In the genomic region with DNA sequence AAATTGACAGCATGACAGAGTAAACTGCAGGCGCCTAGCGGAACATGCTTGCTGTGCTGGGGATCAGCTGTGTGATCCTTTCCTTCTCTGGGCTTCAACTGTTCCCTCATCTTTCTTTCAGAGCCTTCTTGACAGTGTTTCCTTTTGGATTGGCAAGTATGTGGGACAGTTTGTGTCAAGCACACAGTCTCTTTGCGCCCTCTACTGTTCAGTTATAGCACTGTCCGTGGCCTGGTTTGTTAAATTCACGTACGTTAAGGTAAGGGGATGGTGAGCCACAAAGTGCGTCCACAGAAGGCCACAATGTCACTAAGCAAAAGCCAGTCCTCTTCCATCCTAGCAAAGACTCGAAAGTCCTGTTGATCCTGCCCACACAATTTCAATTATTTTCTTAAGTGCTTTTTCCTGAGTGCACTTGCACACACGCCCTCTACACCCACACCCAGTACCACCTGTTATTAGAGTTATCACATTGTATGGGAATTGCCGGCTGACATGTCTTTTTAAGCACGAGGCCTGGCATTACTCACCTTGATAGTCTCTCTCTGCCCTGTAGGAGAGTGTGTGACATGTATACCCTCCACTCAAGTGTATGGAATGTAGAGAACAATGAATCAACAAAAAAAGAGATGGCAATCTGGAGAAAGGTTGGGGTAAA, we compare ENCODE assay signal across 9 cellular contexts. TPM values are rescaled to one million over a fixed set of nuclear protein-coding genes. Genes with fewer than 3 reads are reported as not detected.
A peak's percentile ranks its signal among the peaks of the same experiment; 100 is the strongest.
DNase-seq lines count a peak whose midpoint lies in the region; ATAC-seq lines count a peak whose summit lies in the region.
"Had no signal": no experiment of that assay in that cellular context is flagged by ENCODE, and none has a peak within 500 bp of the region (broad histone marks: within the 10 kb centered on the region; RNA-seq: fewer than 3 reads in every experiment).

No MANE protein-coding gene starts in this region.

- H3K4me1 Mint-ChIP-seq in activated T-helper 1 cell treated with anti-CD3 and anti-CD28 coated beads, Interleukin-12 subunit alpha, Interleukin-12 subunit beta, Interleukin-2, Interleukin-4 antibody, amounts not matched to agents 30 ng/mL and 10 ng/mL and 1 ng/mL, durations not matched to agents 14 hours and 24 hours and 36 hours (ENCODE audit: low read depth): peaks cover 5% of the 10 kb centered on the region
- H3K4me1 Mint-ChIP-seq: activated naive CD4-positive, alpha-beta T cell treated with anti-CD3 and anti-CD28 coated beads, Interleukin-2, amount 50 U/mL, for 24 hours had no signal

- peaks cover 17% of the 10 kb centered on the region for H3K27me3 Mint-ChIP-seq in activated T-helper 1 cell treated with anti-CD3 and anti-CD28 coated beads, Interleukin-12 subunit alpha, Interleukin-12 subunit beta, Interleukin-2, Interleukin-4 antibody, amounts not matched to agents 30 ng/mL and 10 ng/mL and 1 ng/mL, durations not matched to agents 14 hours and 24 hours and 36 hours (ENCODE audit: insufficient read depth)

- H3K36me3 Mint-ChIP-seq in activated T-helper 1 cell treated with anti-CD3 and anti-CD28 coated beads, Interleukin-12 subunit alpha, Interleukin-12 subunit beta, Interleukin-2, Interleukin-4 antibody, amounts not matched to agents 30 ng/mL and 10 ng/mL and 1 ng/mL, durations not matched to agents 14 hours and 24 hours and 36 hours (ENCODE audit: low read depth): no peaks in the 10 kb centered on the region
- H3K36me3 Mint-ChIP-seq: activated naive CD4-positive, alpha-beta T cell treated with anti-CD3 and anti-CD28 coated beads, Interleukin-2, amount 50 U/mL, for 24 hours had no signal

- intact Hi-C loops in activated T-helper 1 cell treated with anti-CD3 and anti-CD28 coated beads, Interleukin-12 subunit alpha, Interleukin-12 subunit beta, Interleukin-2, Interleukin-4 antibody, amounts not matched to agents 30 ng/mL and 10 ng/mL and 1 ng/mL, durations not matched to agents 14 hours and 24 hours and 36 hours (cut with micrococcal nuclease): loop anchor here (1.0 to 2.0 kb wide), 5 partner anchors 51 to 338 kb away; partner anchors contain the start of gene EPB41L4B
- intact Hi-C loops in Right ventricle myocardium superior (cut with DNase I): no loop called here
- intact Hi-C loops in posterior cingulate gyrus (cut with DNase I): loop anchor here (2.0 kb wide), 1 partner anchor 80 kb away; no protein-coding TSS in a partner anchor

- H3K27ac Mint-ChIP-seq in activated T-helper 1 cell treated with anti-CD3 and anti-CD28 coated beads, Interleukin-12 subunit alpha, Interleukin-12 subunit beta, Interleukin-2, Interleukin-4 antibody, amounts not matched to agents 30 ng/mL and 10 ng/mL and 1 ng/mL, durations not matched to agents 14 hours and 24 hours and 36 hours: no peak overlapping the region
- H3K27ac Mint-ChIP-seq: activated naive CD4-positive, alpha-beta T cell treated with anti-CD3 and anti-CD28 coated beads, Interleukin-2, amount 50 U/mL, for 24 hours had no signal

- no peak overlapping the region for H3K4me3 Mint-ChIP-seq in activated T-helper 1 cell treated with anti-CD3 and anti-CD28 coated beads, Interleukin-12 subunit alpha, Interleukin-12 subunit beta, Interleukin-2, Interleukin-4 antibody, amounts not matched to agents 30 ng/mL and 10 ng/mL and 1 ng/mL, durations not matched to agents 14 hours and 24 hours and 36 hours
- H3K4me3 Mint-ChIP-seq: activated naive CD4-positive, alpha-beta T cell treated with anti-CD3 and anti-CD28 coated beads, Interleukin-2, amount 50 U/mL, for 24 hours had no signal

- DNase-seq in DMS79 (lab: John Stamatoyannopoulos, UW): peak; percentile 24
- peak; percentile 18 for DNase-seq in NCI-H510A (lab: John Stamatoyannopoulos, UW)
- peak; percentile 24 for DNase-seq in activated T-helper 1 cell treated with anti-CD3 and anti-CD28 coated beads, Interleukin-12 subunit alpha, Interleukin-12 subunit beta, Interleukin-2, Interleukin-4 antibody, amounts not matched to agents 30 ng/mL and 10 ng/mL and 1 ng/mL, durations not matched to agents 14 hours and 24 hours and 36 hours (ENCODE audit: low spot score)
- DNase-seq in Right ventricle myocardium superior: no peak
- peak in 7 of 10 donors; percentile 33 to 89 (median 62) for DNase-seq in posterior cingulate gyrus

- ATAC-seq in GM19351 (IDR thresholded peaks at IDR 0.05; ENCODE audit: unreplicated experiment): peak; percentile 90
- peak; percentile 92 for ATAC-seq in HG03460 (IDR thresholded peaks at IDR 0.05; ENCODE audit: unreplicated experiment)
- peak; percentile 95 for ATAC-seq in Right ventricle myocardium superior (ENCODE audit: poor library complexity)
- ATAC-seq in HG02970 (IDR thresholded peaks at IDR 0.05; ENCODE audit: low FRiP score, unreplicated experiment): no peak

- no peaks in the 10 kb centered on the region for H3K9me3 Mint-ChIP-seq in activated T-helper 1 cell treated with anti-CD3 and anti-CD28 coated beads, Interleukin-12 subunit alpha, Interleukin-12 subunit beta, Interleukin-2, Interleukin-4 antibody, amounts not matched to agents 30 ng/mL and 10 ng/mL and 1 ng/mL, durations not matched to agents 14 hours and 24 hours and 36 hours
- H3K9me3 Mint-ChIP-seq: activated naive CD4-positive, alpha-beta T cell treated with anti-CD3 and anti-CD28 coated beads, Interleukin-2, amount 50 U/mL, for 24 hours had no signal

RNA-seq across cellular contexts. Expression of gene PTPN3, which starts 22.5 kb away (rescaled TPM):
- total RNA-seq in activated T-helper 1 cell treated with anti-CD3 and anti-CD28 coated beads, Interleukin-12 subunit alpha, Interleukin-12 subunit beta, Interleukin-2, Interleukin-4 antibody, amounts not matched to agents 30 ng/mL and 10 ng/mL and 1 ng/mL, durations not matched to agents 14 hours and 24 hours and 36 hours: 6.6 TPM in 2 replicates
- total RNA-seq in Right ventricle myocardium superior: 38.6 TPM
